ENCODE assay signal across 8 cellular contexts in genomic region chr14:33564774-33565630, GRCh38.
A peak's percentile ranks its signal among the peaks of the same experiment; 100 is the strongest.
DNase-seq lines count a peak whose midpoint lies in the region; ATAC-seq and TF ChIP-seq lines count a peak whose summit lies in the region.

No MANE protein-coding gene starts in this region.

- no TSS peak for BruUV-seq in PC-9 (replicated peaks; lab: Mats Ljungman, UMichigan)

- H3K27ac ChIP-seq in PC-9 = peak overlapping the region; percentile 66

- H2AFZ ChIP-seq in PC-9 = 0 out of 2 replicates have a peak overlapping the region, but pooled peaks have one; percentile 20

- H3K9me3 ChIP-seq in PC-9 (ENCODE audit: insufficient read depth, low read depth) = no peaks in the 10 kb centered on the region

- no peaks in the 10 kb centered on the region for H3K9me2 ChIP-seq in PC-9 (ENCODE audit: insufficient read depth)

- peak; percentile 41 for DNase-seq in DMS53 (lab: John Stamatoyannopoulos, UW)
- DNase-seq in DMS53 treated with DMSO at 0.1 percent for 48 hours (lab: John Stamatoyannopoulos, UW; ENCODE audit: unreplicated experiment) = no peak
- peak; percentile 16 to 72 for DNase-seq in PC-9
- peak; percentile 86 for DNase-seq in kidney tubule cell (ENCODE audit: low spot score)
- no peak for DNase-seq in left colon

- H3K36me3 ChIP-seq in PC-9 (ENCODE audit: low read depth) = no peaks in the 10 kb centered on the region

- no peaks in the 10 kb centered on the region for H4K20me1 ChIP-seq in PC-9 (ENCODE audit: insufficient read depth)

- H3K4me2 ChIP-seq in PC-9 = peak overlapping the region; percentile 24

- CTCF ChIA-PET in PC-9 (lab: Charles Lee) = interaction anchor here (0.5 kb wide), 1 partner anchor 739 kb away, joined by 14 read pairs; no protein-coding TSS in a partner anchor

- H3K27me3 ChIP-seq in PC-9 (ENCODE audit: insufficient read depth, low read depth) = no peaks in the 10 kb centered on the region

- peaks cover 29% of the 10 kb centered on the region for H3K4me1 ChIP-seq in PC-9 (replicated peaks; ENCODE audit: insufficient read depth)

- peak; percentile 94 for ATAC-seq in HG03196 (IDR thresholded peaks at IDR 0.05; ENCODE audit: unreplicated experiment)
- ATAC-seq in left colon = no peak
- no peak for ATAC-seq in HG02884 (IDR thresholded peaks at IDR 0.05; ENCODE audit: unreplicated experiment)
- no peak for ATAC-seq in GM21515 (IDR thresholded peaks at IDR 0.05; ENCODE audit: unreplicated experiment)

- TF ChIP-seq CTCF in PC-9 (conservative IDR thresholded peaks at IDR 0.05) = no peak

- intact Hi-C loops in PC-9 (cut with micrococcal nuclease; ENCODE audit: unreplicated experiment) = no loop called here
- intact Hi-C loops in left colon (cut with DNase I, micrococcal nuclease) = no loop called here

- H3F3A ChIP-seq in PC-9 (ENCODE audit: insufficient read depth, low read depth) = peaks cover 7% of the 10 kb centered on the region; the same call in 1 of the 2 replicates

- no peak overlapping the region for H3K4me3 ChIP-seq in PC-9

- H3K79me2 ChIP-seq in PC-9 (ENCODE audit: low read depth) = no peaks in the 10 kb centered on the region

- POLR2A ChIA-PET in PC-9 (lab: Charles Lee; ENCODE audit: unreplicated experiment) = no interaction called here

Comparison
In these comparisons a context has a peak if more than half of its experiments do, and no peak if none do; other contexts are left out.
1. DNase-seq: peak in DMS53 (single experiment), PC-9 (2 of 2) and kidney tubule cell (single experiment); none in DMS53 treated with DMSO at 0.1 percent for 48 hours (single experiment) and left colon (0 of 2).